In the genomic region with DNA sequence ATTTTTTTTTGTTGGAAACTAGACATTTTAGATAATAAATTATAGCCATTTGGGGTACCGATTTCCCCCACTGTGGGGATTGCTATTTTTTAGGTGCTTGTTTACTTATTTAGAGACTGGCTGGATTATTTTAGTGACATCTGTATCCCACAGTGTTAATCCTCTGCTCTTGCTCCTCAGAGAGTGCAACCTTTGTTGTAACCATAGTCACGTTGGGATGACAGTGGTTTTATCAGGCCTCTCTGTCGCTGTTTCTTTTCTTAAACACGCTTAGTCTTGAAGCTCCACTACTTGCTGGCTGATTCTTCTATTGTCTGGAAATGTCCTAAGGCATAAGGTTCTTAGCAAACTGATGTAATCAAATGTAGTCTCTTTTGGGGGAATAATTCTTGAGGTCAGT, we compare ENCODE assay signal across 21 cellular contexts.
"Had no signal": no experiment of that assay in that cellular context is flagged by ENCODE, and none has a peak within 500 bp of the region (broad histone marks: within the 10 kb centered on the region; RNA-seq: fewer than 3 reads in every experiment).

No MANE protein-coding gene starts in this region.

- DNase-seq: IMR-90, Karpas-422, KG1, MG63, NCI-H1092, NCI-H1105 treated with DMSO at 0.1 percent for 48 hours, NCI-H1417 treated with DMSO at 0.1 percent for 48 hours, NCI-H146, NCI-H1694 treated with DMSO at 0.1 percent for 48 hours, NCI-H1930, NCI-H2081, NCI-H2107, NCI-H2227 treated with DMSO at 0.1 percent for 48 hours, NCI-H446, NCI-H510A, Right ventricle myocardium superior, RPMI8226, SIG-M5 had no signal

- H3K27me3 ChIP-seq: MG63, SJSA1 had no signal

- H3K36me3 ChIP-seq: MG63, SJSA1 had no signal

- H3K9me3 ChIP-seq: MG63, SJSA1 had no signal

- H3K4me3 ChIP-seq: MG63, SJSA1, SK-N-MC had no signal

- H3K4me1 ChIP-seq: SJSA1 had no signal

- ATAC-seq: HepG2 had no signal

- H3K27ac ChIP-seq: SJSA1, SK-N-MC had no signal
